8 cellular contexts compared by ENCODE assay signal in genomic region chrX:72305286-72306084, GRCh38.
DNase-seq lines count a peak whose midpoint lies in the region; ATAC-seq and TF ChIP-seq lines count a peak whose summit lies in the region.

Gene CITED1, minus strand, starts transcription at chrX:72305914. Its CDS starts 3,045 bp downstream, at chrX:72302869.

- peaks cover 18% of the 10 kb centered on the region for H3K4me1 ChIP-seq in mucosa of stomach (ENCODE audit: control insufficient read depth, insufficient read depth, low read length)

- DNase-seq in OCI-M1 (lab: John Stamatoyannopoulos, UW) = peak; percentile 43
- DNase-seq in cardiac fibroblast (ENCODE audit: low read depth in 2 of 2) = no peak
- no peak for DNase-seq in NCI-H345 (lab: John Stamatoyannopoulos, UW)
- DNase-seq in NCI-H226 = no peak

- H3K9ac ChIP-seq in mucosa of stomach (ENCODE audit: low read length) = no peak within 1 kb of the TSS

- H3K27me3 ChIP-seq in mucosa of stomach (ENCODE audit: control insufficient read depth, insufficient read depth, low read length) = peaks cover 68% of the 10 kb centered on the region

- H3K36me3 ChIP-seq in mucosa of stomach (ENCODE audit: control insufficient read depth, insufficient read depth, low read length) = no peaks in the 10 kb centered on the region

- no peak for TF ChIP-seq CTCF in cardiac fibroblast (IDR thresholded peaks at IDR 0.05; ENCODE audit: low read depth, low read length)

- H3K4me3 ChIP-seq in GM08714 (ENCODE audit: low read length) (peak within 1 kb of the TSS; percentile 31; the same call in 1 of the 2 replicates), cardiac fibroblast (replicated peaks in 1 of 2; ENCODE audit: low read depth in 2 of 2, low read length in 2 of 2) (peak within 1 kb of the TSS; percentile 47 to 56), mucosa of stomach (ENCODE audit: low read length) (peak within 1 kb of the TSS; percentile 31)

- H3K9me3 ChIP-seq in mucosa of stomach (ENCODE audit: control insufficient read depth, low read length) = no peaks in the 10 kb centered on the region

- no peak for ATAC-seq in GM18909 (IDR thresholded peaks at IDR 0.05; ENCODE audit: poor library complexity, unreplicated experiment)
- no peak for ATAC-seq in GM18511 (IDR thresholded peaks at IDR 0.05; ENCODE audit: unreplicated experiment)
